In the genomic region with DNA sequence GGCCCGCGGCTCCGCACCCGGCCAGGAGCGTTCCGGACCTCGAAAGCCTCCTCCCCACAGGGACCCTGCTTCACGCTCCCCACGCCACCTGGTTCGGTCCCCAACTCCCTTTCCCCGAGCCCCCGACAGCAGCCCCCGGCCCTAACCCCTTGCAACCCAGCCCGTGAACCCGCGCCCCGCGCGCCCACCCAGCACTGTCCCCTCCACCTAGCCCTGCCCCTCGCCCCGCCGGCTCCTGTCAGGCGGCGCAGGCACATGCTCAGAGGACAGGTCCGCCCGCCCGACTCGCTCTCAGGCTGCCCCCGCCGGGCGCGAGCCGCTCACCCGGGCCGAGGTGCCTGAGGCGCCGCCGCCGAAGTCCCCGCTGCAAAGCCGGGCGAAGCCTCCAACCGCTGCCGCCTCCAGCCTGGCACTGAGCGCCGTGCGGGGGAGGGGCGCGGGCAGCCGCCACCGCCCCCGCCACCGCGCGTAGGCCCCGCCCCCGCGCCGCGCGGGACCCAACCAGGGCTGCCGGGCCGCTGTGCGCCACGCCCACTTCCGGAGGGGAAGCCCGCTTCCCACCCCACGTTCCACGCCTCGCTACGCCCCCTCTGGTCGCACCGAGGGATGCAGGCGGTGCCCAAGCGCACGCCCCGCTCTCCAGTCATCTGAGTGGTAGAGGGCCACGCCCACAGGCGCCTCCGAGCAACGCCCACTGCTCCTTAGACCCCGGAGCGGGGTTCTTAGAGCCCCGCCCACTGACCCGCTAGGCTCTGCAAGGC, we compare ENCODE assay signal across 8 cellular contexts. TPM values are rescaled to one million over a fixed set of nuclear protein-coding genes. Genes with fewer than 3 reads are reported as not detected.
A peak's percentile ranks its signal among the peaks of the same experiment; 100 is the strongest.
DNase-seq lines count a peak whose midpoint lies in the region; ATAC-seq and TF ChIP-seq lines count a peak whose summit lies in the region.

A gene (minus strand): TSS at position 414 of the 761 bp plus-strand sequence. CDS start 30,200 bp downstream, outside the sequence.

- H3K4me1 Mint-ChIP-seq in activated naive CD4-positive, alpha-beta T cell treated with anti-CD3 and anti-CD28 coated beads, Interleukin-2, amount 50 U/mL, for 24 hours: peaks cover 37% of the 10 kb centered on the region

- no peaks in the 10 kb centered on the region for H3K36me3 Mint-ChIP-seq in activated naive CD4-positive, alpha-beta T cell treated with anti-CD3 and anti-CD28 coated beads, Interleukin-2, amount 50 U/mL, for 24 hours

- peak within 1 kb of the TSS; percentile 85 for H3K9ac ChIP-seq in SK-N-MC (ENCODE audit: insufficient read length)

- peak; percentile 19 for TF ChIP-seq POLR2A in testis (IDR thresholded peaks at IDR 0.05)

- no peaks in the 10 kb centered on the region for H3K9me3 Mint-ChIP-seq in activated naive CD4-positive, alpha-beta T cell treated with anti-CD3 and anti-CD28 coated beads, Interleukin-2, amount 50 U/mL, for 24 hours

- H3K4me3 ChIP-seq in GM08714 (ENCODE audit: low read length) (peak within 1 kb of the TSS; percentile 88), HFF-Myc (replicated peaks; ENCODE audit: low read depth, low read length) (peak within 1 kb of the TSS; percentile 82), SK-N-MC (peak within 1 kb of the TSS; percentile 97), testis (peak within 1 kb of the TSS; percentile 89 to 90)

- H3K9me3 ChIP-seq in SK-N-MC (ENCODE audit: low read depth, low read length) (no peaks in the 10 kb centered on the region), testis (no peaks in the 10 kb centered on the region)

- H3K27ac ChIP-seq in SK-N-MC: peak within 1 kb of the TSS; percentile 92
- peak within 1 kb of the TSS; percentile 95 to 97 for H3K27ac ChIP-seq in testis

- ATAC-seq in omental fat pad (ENCODE audit: low FRiP score): peak; percentile 85

- H3K36me3 ChIP-seq in SK-N-MC (ENCODE audit: insufficient read depth, low read length): peaks cover 8% of the 10 kb centered on the region
- H3K36me3 ChIP-seq in testis (ENCODE audit: low read depth, missing control alignments): no peaks in the 10 kb centered on the region

- DNase-seq in HFF-Myc (ENCODE audit: extremely low read depth, low read depth) (peak; percentile 87), MV-4-11 (lab: John Stamatoyannopoulos, UW) (peak; percentile 94), SK-N-MC (ENCODE audit: low read depth, low spot score) (peak; percentile 86), glomerular endothelial cell (ENCODE audit: extremely low read depth, low read depth, low spot score) (no peak), omental fat pad (ENCODE audit: low spot score) (peak; percentile 89), testis (peak; percentile 95)

- TF ChIP-seq CTCF in HFF-Myc (IDR thresholded peaks at IDR 0.05; ENCODE audit: low read depth, low read length, missing control alignments) (peak; percentile 74), omental fat pad (IDR thresholded peaks at IDR 0.05) (peak in 1 of 3 donors; percentile 95), testis (IDR thresholded peaks at IDR 0.05) (peak; percentile 71 to 90 (median 87))

- H3K27me3 ChIP-seq in testis: no peaks in the 10 kb centered on the region

- 1% methylated on average over 57 of the region's 85 CpGs; no CpG with 5 or more reads in 1 of the 2 donors for WGBS in testis, 2 donors

- H3K4me3 Mint-ChIP-seq in activated naive CD4-positive, alpha-beta T cell treated with anti-CD3 and anti-CD28 coated beads, Interleukin-2, amount 50 U/mL, for 24 hours: peak within 1 kb of the TSS; percentile 93

- peaks cover 15% of the 10 kb centered on the region for H3K4me1 ChIP-seq in testis

- intact Hi-C loops in testis (cut with DNase I; ENCODE audit: low total_unique reads): no loop called here

- no peaks in the 10 kb centered on the region for H3K27me3 Mint-ChIP-seq in activated naive CD4-positive, alpha-beta T cell treated with anti-CD3 and anti-CD28 coated beads, Interleukin-2, amount 50 U/mL, for 24 hours

- peak within 1 kb of the TSS; percentile 92 for H3K27ac Mint-ChIP-seq in activated naive CD4-positive, alpha-beta T cell treated with anti-CD3 and anti-CD28 coated beads, Interleukin-2, amount 50 U/mL, for 24 hours

RNA-seq across cellular contexts. Expression of the gene that starts here (rescaled TPM):
- total RNA-seq in glomerular endothelial cell (167 and 291 TPM in 2 replicates), omental fat pad (100 to 1,000 TPM; 100 to 273 (median 154) TPM), testis (10 to 100 TPM; 57.2 to 73.4 TPM)
- 70.2 TPM for polyA plus RNA-seq in testis (ENCODE audit: insufficient read depth, low read depth, low replicate concordance)
